2 cellular contexts compared by ENCODE assay signal in genomic region chr1:206455320-206455680, GRCh38.
TF ChIP-seq lines count a peak whose summit lies in the region.

No MANE protein-coding gene starts in this region.

TF ChIP-seq in IMR-90, 13 proteins besides CTCF, POLR2A, EP300 and RAD21:
- TF ChIP-seq USF2 (IDR thresholded peaks at IDR 0.05; ENCODE audit: low read depth, low read length), result no peak
- TF ChIP-seq FOS (IDR thresholded peaks at IDR 0.05; ENCODE audit: low read depth, low read length), result no peak
- TF ChIP-seq RCOR1 (IDR thresholded peaks at IDR 0.05; ENCODE audit: insufficient replicate concordance, low read length), result no peak
- TF ChIP-seq ELK1 (IDR thresholded peaks at IDR 0.05; ENCODE audit: borderline replicate concordance, low read depth, low read length), result no peak
- TF ChIP-seq SMC3 (IDR thresholded peaks at IDR 0.05; ENCODE audit: low read depth, low read length), result no peak
- TF ChIP-seq MAFK (IDR thresholded peaks at IDR 0.05; ENCODE audit: low read depth, low read length), result no peak
- TF ChIP-seq MXI1 (IDR thresholded peaks at IDR 0.05; ENCODE audit: borderline replicate concordance, low read depth, low read length), result no peak
- TF ChIP-seq MAZ (IDR thresholded peaks at IDR 0.05; ENCODE audit: borderline replicate concordance, low read depth, low read length), result no peak
- no peak for TF ChIP-seq CHD1 (IDR thresholded peaks at IDR 0.05; ENCODE audit: low read depth, low read length)
- TF ChIP-seq RFX5 (IDR thresholded peaks at IDR 0.05; ENCODE audit: low read depth, low read length), result no peak
- TF ChIP-seq BHLHE40 (IDR thresholded peaks at IDR 0.05; ENCODE audit: low read depth, low read length), result no peak
- no peak for TF ChIP-seq NFE2L2 (IDR thresholded peaks at IDR 0.05; ENCODE audit: low read depth, low read length)
- TF ChIP-seq CEBPB (IDR thresholded peaks at IDR 0.05; ENCODE audit: low read depth, low read length), result no peak
TF ChIP-seq in IMR-90: peak in this region for 0.

TF ChIP-seq in GM12891, 5 proteins besides CTCF, POLR2A, EP300 and RAD21 (continued from another document):
- no peak for TF ChIP-seq PAX5 (IDR thresholded peaks at IDR 0.05; ENCODE audit: insufficient read depth, low read length, severe bottlenecking)
